ENCODE assay signal across 1 cellular context in the genomic region with DNA sequence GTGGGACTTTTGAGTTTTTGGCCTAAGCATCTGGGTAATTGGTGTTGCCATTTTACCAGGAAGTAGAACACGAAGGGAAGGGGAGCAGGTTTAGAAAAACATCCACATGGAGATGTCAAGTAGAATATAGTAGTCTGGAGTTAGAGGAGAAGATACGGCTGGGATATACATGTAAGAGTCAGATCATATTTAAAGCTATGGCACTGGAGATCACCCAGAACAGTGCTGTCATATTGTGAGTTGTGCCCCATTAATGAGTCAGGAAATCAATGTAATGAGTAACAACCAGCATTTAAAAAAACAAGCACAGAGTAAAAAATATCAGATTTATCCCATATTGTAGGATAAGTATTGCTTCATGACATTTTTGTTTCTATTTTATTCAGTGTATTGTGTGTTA.
TF ChIP-seq lines count a peak whose summit lies in the region.

No MANE protein-coding gene starts in this region.

TF ChIP-seq in SK-N-SH, 30 proteins besides CTCF, POLR2A, EP300 and RAD21 (continued from another document):
- TF ChIP-seq, protein P1, sequence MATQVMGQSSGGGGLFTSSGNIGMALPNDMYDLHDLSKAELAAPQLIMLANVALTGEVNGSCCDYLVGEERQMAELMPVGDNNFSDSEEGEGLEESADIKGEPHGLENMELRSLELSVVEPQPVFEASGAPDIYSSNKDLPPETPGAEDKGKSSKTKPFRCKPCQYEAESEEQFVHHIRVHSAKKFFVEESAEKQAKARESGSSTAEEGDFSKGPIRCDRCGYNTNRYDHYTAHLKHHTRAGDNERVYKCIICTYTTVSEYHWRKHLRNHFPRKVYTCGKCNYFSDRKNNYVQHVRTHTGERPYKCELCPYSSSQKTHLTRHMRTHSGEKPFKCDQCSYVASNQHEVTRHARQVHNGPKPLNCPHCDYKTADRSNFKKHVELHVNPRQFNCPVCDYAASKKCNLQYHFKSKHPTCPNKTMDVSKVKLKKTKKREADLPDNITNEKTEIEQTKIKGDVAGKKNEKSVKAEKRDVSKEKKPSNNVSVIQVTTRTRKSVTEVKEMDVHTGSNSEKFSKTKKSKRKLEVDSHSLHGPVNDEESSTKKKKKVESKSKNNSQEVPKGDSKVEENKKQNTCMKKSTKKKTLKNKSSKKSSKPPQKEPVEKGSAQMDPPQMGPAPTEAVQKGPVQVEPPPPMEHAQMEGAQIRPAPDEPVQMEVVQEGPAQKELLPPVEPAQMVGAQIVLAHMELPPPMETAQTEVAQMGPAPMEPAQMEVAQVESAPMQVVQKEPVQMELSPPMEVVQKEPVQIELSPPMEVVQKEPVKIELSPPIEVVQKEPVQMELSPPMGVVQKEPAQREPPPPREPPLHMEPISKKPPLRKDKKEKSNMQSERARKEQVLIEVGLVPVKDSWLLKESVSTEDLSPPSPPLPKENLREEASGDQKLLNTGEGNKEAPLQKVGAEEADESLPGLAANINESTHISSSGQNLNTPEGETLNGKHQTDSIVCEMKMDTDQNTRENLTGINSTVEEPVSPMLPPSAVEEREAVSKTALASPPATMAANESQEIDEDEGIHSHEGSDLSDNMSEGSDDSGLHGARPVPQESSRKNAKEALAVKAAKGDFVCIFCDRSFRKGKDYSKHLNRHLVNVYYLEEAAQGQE (IDR thresholded peaks at IDR 0.05; ENCODE audit: low read depth, low read length) = no peak
- TF ChIP-seq TEAD4 (IDR thresholded peaks at IDR 0.05; ENCODE audit: borderline replicate concordance, insufficient read depth) (no peak), SMC3 (IDR thresholded peaks at IDR 0.05; ENCODE audit: low read depth, low read length) (no peak), MXI1 (IDR thresholded peaks at IDR 0.05; ENCODE audit: low read depth, low read length) (no peak), RFX5 (IDR thresholded peaks at IDR 0.05; ENCODE audit: low read length) (no peak), GABPA (IDR thresholded peaks at IDR 0.05; ENCODE audit: low read depth) (no peak), MEF2A (IDR thresholded peaks at IDR 0.05; ENCODE audit: borderline replicate concordance, low read depth) (no peak), FOXJ3 (CRISPR knock-in tag; IDR thresholded peaks at IDR 0.05) (no peak), CHD2 (IDR thresholded peaks at IDR 0.05; ENCODE audit: low read length, partially characterized antibody) (no peak)
- TF ChIP-seq, protein P2, sequence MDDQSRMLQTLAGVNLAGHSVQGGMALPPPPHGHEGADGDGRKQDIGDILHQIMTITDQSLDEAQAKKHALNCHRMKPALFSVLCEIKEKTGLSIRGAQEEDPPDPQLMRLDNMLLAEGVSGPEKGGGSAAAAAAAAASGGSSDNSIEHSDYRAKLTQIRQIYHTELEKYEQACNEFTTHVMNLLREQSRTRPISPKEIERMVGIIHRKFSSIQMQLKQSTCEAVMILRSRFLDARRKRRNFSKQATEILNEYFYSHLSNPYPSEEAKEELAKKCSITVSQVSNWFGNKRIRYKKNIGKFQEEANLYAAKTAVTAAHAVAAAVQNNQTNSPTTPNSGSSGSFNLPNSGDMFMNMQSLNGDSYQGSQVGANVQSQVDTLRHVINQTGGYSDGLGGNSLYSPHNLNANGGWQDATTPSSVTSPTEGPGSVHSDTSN (IDR thresholded peaks at IDR 0.05) = peak; percentile 83
- TF ChIP-seq, protein P3, sequence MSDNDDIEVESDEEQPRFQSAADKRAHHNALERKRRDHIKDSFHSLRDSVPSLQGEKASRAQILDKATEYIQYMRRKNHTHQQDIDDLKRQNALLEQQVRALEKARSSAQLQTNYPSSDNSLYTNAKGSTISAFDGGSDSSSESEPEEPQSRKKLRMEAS (IDR thresholded peaks at IDR 0.05; ENCODE audit: low read depth) = no peak
